20 cellular contexts compared by ENCODE assay signal in the genomic region with DNA sequence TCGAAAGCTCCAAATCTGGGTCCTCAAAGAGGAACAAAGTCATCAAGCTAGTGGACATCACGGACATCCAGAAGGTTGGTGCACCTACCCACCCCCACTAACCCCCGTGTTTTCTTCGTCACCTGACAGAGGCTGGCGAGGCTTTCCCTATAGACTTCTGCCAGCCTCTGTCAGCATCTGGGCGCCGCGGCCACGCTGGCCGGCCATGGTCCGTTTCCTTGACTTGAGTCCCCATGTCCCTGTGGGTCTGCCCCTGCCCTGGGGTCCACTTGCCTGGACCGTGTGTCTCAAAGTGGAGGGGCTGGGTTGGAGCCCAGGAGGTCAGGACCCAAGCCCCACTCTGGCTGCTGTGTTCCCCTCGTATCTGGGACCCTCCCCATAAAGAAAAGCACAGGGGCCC. TPM values are rescaled to one million over a fixed set of nuclear protein-coding genes. Genes with fewer than 3 reads are reported as not detected.
DNase-seq lines count a peak whose midpoint lies in the region; ATAC-seq, FAIRE-seq and TF ChIP-seq lines count a peak whose summit lies in the region.
"Had no signal": no experiment of that assay in that cellular context is flagged by ENCODE, and none has a peak within 500 bp of the region (broad histone marks: within the 10 kb centered on the region; RNA-seq: fewer than 3 reads in every experiment).

No MANE protein-coding gene starts in this region.

- H2AFZ ChIP-seq in K562 (ENCODE audit: low read depth, low read length), result no peak overlapping the region

- no peak for ATAC-seq in K562
- ATAC-seq in HG03045 (IDR thresholded peaks at IDR 0.05; ENCODE audit: unreplicated experiment), result no peak
- ATAC-seq: foreskin keratinocyte had no signal

- H3K9me3 ChIP-seq in BLaER1 (no peaks in the 10 kb centered on the region), KOPT-K1 (ENCODE audit: insufficient read depth, low read length, poor library complexity, severe bottlenecking) (no peaks in the 10 kb centered on the region), K562 (replicated peaks; ENCODE audit: control insufficient read depth, insufficient read depth, low read depth, low read length) (no peaks in the 10 kb centered on the region), esophagus squamous epithelium (no peaks in the 10 kb centered on the region)
- H3K9me3 ChIP-seq: adrenal gland, BE2C, Peyer's patch, thoracic aorta had no signal

- TF ChIP-seq CTCF in K562 (IDR thresholded peaks at IDR 0.05 in 2 of 3, conservative IDR thresholded peaks at IDR 0.05 in 1 of 3; ENCODE audit: insufficient read depth in 2 of 3, low read depth in 1 of 3, low read length in 3 of 3), result no peak
- TF ChIP-seq CTCF in esophagus squamous epithelium (IDR thresholded peaks at IDR 0.05), result no peak

- H3K9me3 Mint-ChIP-seq in activated CD4-positive, alpha-beta memory T cell treated with anti-CD3 and anti-CD28 coated beads for 36 hours, result no peaks in the 10 kb centered on the region
- H3K9me3 Mint-ChIP-seq in activated CD4-positive, alpha-beta memory T cell treated with anti-CD3 and anti-CD28 coated beads, Interleukin-2, amount 10 ng/mL, durations not matched to agents 7 days and 5 days, result no peaks in the 10 kb centered on the region
- H3K9me3 Mint-ChIP-seq: immature natural killer cell, natural killer cell had no signal

- H3K27me3 ChIP-seq in BLaER1 (no peaks in the 10 kb centered on the region), K562 (ENCODE audit: control insufficient read depth in 2 of 2, insufficient read depth in 2 of 2, low read length in 2 of 2) (no peaks in the 10 kb centered on the region), esophagus squamous epithelium (no peaks in the 10 kb centered on the region)
- H3K27me3 ChIP-seq: adrenal gland, BE2C, foreskin keratinocyte, Peyer's patch had no signal

- H3K79me2 ChIP-seq in K562 (ENCODE audit: control insufficient read depth, insufficient read depth, low read length), result no peaks in the 10 kb centered on the region

- H3K27ac Mint-ChIP-seq in activated CD4-positive, alpha-beta memory T cell treated with anti-CD3 and anti-CD28 coated beads for 36 hours, result peak overlapping the region; percentile 98
- H3K27ac Mint-ChIP-seq in activated CD4-positive, alpha-beta memory T cell treated with anti-CD3 and anti-CD28 coated beads, Interleukin-2, amount 10 ng/mL, durations not matched to agents 7 days and 5 days, result no peak overlapping the region

- H3K4me3 Mint-ChIP-seq in activated CD4-positive, alpha-beta memory T cell treated with anti-CD3 and anti-CD28 coated beads for 36 hours, result peak overlapping the region; percentile 87
- H3K4me3 Mint-ChIP-seq in activated CD4-positive, alpha-beta memory T cell treated with anti-CD3 and anti-CD28 coated beads, Interleukin-2, amount 10 ng/mL, durations not matched to agents 7 days and 5 days, result no peak overlapping the region
- H3K4me3 Mint-ChIP-seq: immature natural killer cell, natural killer cell had no signal

- TF ChIP-seq POLR2A in K562 (conservative IDR thresholded peaks at IDR 0.05) (no peak), esophagus squamous epithelium (IDR thresholded peaks at IDR 0.05) (no peak)

- FAIRE-seq in K562 (lab: Jason Lieb, UNC), result no peak
- FAIRE-seq: H54 had no signal

- H3K9ac ChIP-seq in BLaER1 (peak overlapping the region; percentile 79), K562 (ENCODE audit: insufficient read depth in 1 of 2, low read depth in 2 of 2, low read length in 2 of 2) (no peak overlapping the region; a peak in 1 of 4 replicates)

- TF ChIP-seq EP300 in K562 (IDR thresholded peaks at IDR 0.05; ENCODE audit: low read length), result no peak

- peak overlapping the region; percentile 66 for H3K4me3 ChIP-seq in BLaER1
- no peak overlapping the region for H3K4me3 ChIP-seq in K562
- H3K4me3 ChIP-seq in esophagus squamous epithelium, result no peak overlapping the region
- H3K4me3 ChIP-seq: adrenal gland, thoracic aorta had no signal

- no peaks in the 10 kb centered on the region for H3K27me3 Mint-ChIP-seq in activated CD4-positive, alpha-beta memory T cell treated with anti-CD3 and anti-CD28 coated beads for 36 hours
- no peaks in the 10 kb centered on the region for H3K27me3 Mint-ChIP-seq in activated CD4-positive, alpha-beta memory T cell treated with anti-CD3 and anti-CD28 coated beads, Interleukin-2, amount 10 ng/mL, durations not matched to agents 7 days and 5 days

- DNase-seq in activated CD4-positive, alpha-beta memory T cell treated with anti-CD3 and anti-CD28 coated beads for 36 hours, result no peak
- no peak for DNase-seq in activated CD4-positive, alpha-beta memory T cell treated with anti-CD3 and anti-CD28 coated beads, Interleukin-2, amount 10 ng/mL, durations not matched to agents 7 days and 5 days
- DNase-seq in K562 (ENCODE audit: extremely low read depth in 1 of 4, low spot score in 3 of 4) (no peak), esophagus squamous epithelium (lab: John Stamatoyannopoulos, UW) (no peak)
- DNase-seq in activated CD8-positive, alpha-beta memory T cell treated with anti-CD3 and anti-CD28 coated beads for 24 hours, result no peak
- DNase-seq: adrenal gland; BE2C; effector CD8-positive, alpha-beta T cell; foreskin keratinocyte; hippocampal formation; immature natural killer cell; natural killer cell; NCI-H1694; NCI-H524 treated with DMSO at 0.1 percent for 48 hours; Peyer's patch had no signal

- H3K4me1 Mint-ChIP-seq in activated CD4-positive, alpha-beta memory T cell treated with anti-CD3 and anti-CD28 coated beads for 36 hours (ENCODE audit: low read depth), result peaks cover 45% of the 10 kb centered on the region
- peaks cover 27% of the 10 kb centered on the region for H3K4me1 Mint-ChIP-seq in activated CD4-positive, alpha-beta memory T cell treated with anti-CD3 and anti-CD28 coated beads, Interleukin-2, amount 10 ng/mL, durations not matched to agents 7 days and 5 days

- H3K4me2 ChIP-seq in BLaER1 (peak overlapping the region; percentile 98), K562 (ENCODE audit: insufficient read depth, low read length) (no peak overlapping the region)

- WGBS in K562 (ENCODE audit: insufficient coverage, low coverage, missing lambda C conversion rate), result no CpG with 5 or more reads among the region's 13 CpGs
- 91% methylated on average over 11 of the region's 13 CpGs for WGBS in esophagus squamous epithelium, 2 donors

- H3K36me3 Mint-ChIP-seq in activated CD4-positive, alpha-beta memory T cell treated with anti-CD3 and anti-CD28 coated beads for 36 hours, result peaks cover 13% of the 10 kb centered on the region
- peaks cover 7% of the 10 kb centered on the region for H3K36me3 Mint-ChIP-seq in activated CD4-positive, alpha-beta memory T cell treated with anti-CD3 and anti-CD28 coated beads, Interleukin-2, amount 10 ng/mL, durations not matched to agents 7 days and 5 days (ENCODE audit: low read depth)
- H3K36me3 Mint-ChIP-seq: natural killer cell had no signal

- in situ Hi-C loops in K562 (cut with MboI), result loop anchor here (10.0 kb wide), 1 partner anchor 111 kb away; no protein-coding TSS in a partner anchor

- POLR2A ChIA-PET in activated CD4-positive, alpha-beta memory T cell treated with anti-CD3 and anti-CD28 coated beads for 36 hours (lab: Charles Lee), result interaction anchor here (1.0 kb wide), 1 partner anchor 61 kb away, joined by 3 read pairs; no protein-coding TSS in a partner anchor
- POLR2A ChIA-PET in activated CD4-positive, alpha-beta memory T cell treated with anti-CD3 and anti-CD28 coated beads, Interleukin-2, amount 10 ng/mL, durations not matched to agents 7 days and 5 days (lab: Charles Lee), result no interaction called here
- POLR2A ChIA-PET in K562 (lab: Yijun Ruan, JAX), result no interaction called here

- no peaks in the 10 kb centered on the region for H3K9me1 ChIP-seq in K562 (ENCODE audit: control insufficient read depth, insufficient read depth, low read length)

- H3K36me3 ChIP-seq in BLaER1 (peaks cover 48% of the 10 kb centered on the region), KOPT-K1 (ENCODE audit: insufficient read depth, low read length) (peaks cover 62% of the 10 kb centered on the region), K562 (ENCODE audit: control insufficient read depth, insufficient read depth, low read length) (peaks cover 30% of the 10 kb centered on the region; the same call in 1 of the 3 replicates), esophagus squamous epithelium (peaks cover 4 to 88% (median 16%) of the 10 kb centered on the region in 3 donors)

- intact Hi-C loops in activated CD4-positive, alpha-beta memory T cell treated with anti-CD3 and anti-CD28 coated beads for 36 hours (cut with micrococcal nuclease), result no loop called here
- intact Hi-C loops in K562 (cut with micrococcal nuclease) (no loop called here), esophagus squamous epithelium (cut with DNase I) (no loop called here)

- H3K27ac ChIP-seq in BLaER1 (peak overlapping the region; percentile 87), KOPT-K1 (ENCODE audit: low read depth, low read length, poor library complexity, severe bottlenecking) (peak overlapping the region; percentile 94), K562 (ENCODE audit: extremely low read depth, low read depth, low read length) (no peak overlapping the region), esophagus squamous epithelium (no peak overlapping the region)
- H3K27ac ChIP-seq: adrenal gland, foreskin keratinocyte, thoracic aorta had no signal

- H4K20me1 ChIP-seq in BLaER1 (peaks cover 83% of the 10 kb centered on the region), K562 (replicated peaks; ENCODE audit: control insufficient read depth, insufficient read depth, low read length) (no peaks in the 10 kb centered on the region; the same call in 1 of the 2 replicates)

- TF ChIP-seq RAD21 in K562 (CRISPR knock-in tag; conservative IDR thresholded peaks at IDR 0.05 in 1 of 2, IDR thresholded peaks at IDR 0.05 in 1 of 2), result no peak

- CTCF ChIA-PET in activated CD4-positive, alpha-beta memory T cell treated with anti-CD3 and anti-CD28 coated beads for 36 hours (lab: Charles Lee), result interaction anchor here (1.1 kb wide), 2 partner anchors 111 to 112 kb away, joined by 3 to 8 read pairs; no protein-coding TSS in a partner anchor
- CTCF ChIA-PET in activated CD4-positive, alpha-beta memory T cell treated with anti-CD3 and anti-CD28 coated beads, Interleukin-2, amount 10 ng/mL, durations not matched to agents 7 days and 5 days (lab: Charles Lee), result interaction anchor here (1.2 kb wide), 1 partner anchor 112 kb away, joined by 3 read pairs; no protein-coding TSS in a partner anchor
- CTCF ChIA-PET in K562 (lab: Yijun Ruan, JAX; ENCODE audit: low intra/inter-chr PET ratio), result no interaction called here

- no TSS peak for BruUV-seq in K562 (replicated peaks; lab: Mats Ljungman, UMichigan)

- H3K4me1 ChIP-seq in BLaER1 (peaks cover 99% of the 10 kb centered on the region), K562 (replicated peaks in 1 of 2; ENCODE audit: control insufficient read depth in 2 of 2, insufficient read depth in 2 of 2, low read length in 2 of 2) (peaks cover 0 to 18% of the 10 kb centered on the region in 2 experiments; a peak in 2 of 5 replicates), esophagus squamous epithelium (peaks cover 0 to 26% (median 10%) of the 10 kb centered on the region in 3 donors)
- H3K4me1 ChIP-seq: adrenal gland, foreskin keratinocyte had no signal

RNA-seq across cellular contexts. Expression of gene GRAMD4, which starts 55.3 kb away (rescaled TPM):
- total RNA-seq in activated CD4-positive, alpha-beta memory T cell treated with anti-CD3 and anti-CD28 coated beads for 36 hours, result 10 to 100 TPM; 50.4 to 52.0 TPM
- total RNA-seq in activated CD4-positive, alpha-beta memory T cell treated with anti-CD3 and anti-CD28 coated beads, Interleukin-2, amount 10 ng/mL, durations not matched to agents 7 days and 5 days, result 10 to 100 TPM; 52.9 to 54.8 TPM
- 92.4 and 123 TPM in 2 replicates for total RNA-seq in K562 (2011; cell fraction: chromatin; rRNA removed; ENCODE audit: low replicate concordance)
- 64.0 and 80.4 TPM in 2 replicates for total RNA-seq in K562 (2011; cell fraction: nucleolus; rRNA removed)
- 41.7 and 59.0 TPM in 2 replicates for total RNA-seq in K562 (2011; cell fraction: nucleoplasm; rRNA removed)
- total RNA-seq in K562 (2014; rRNA removed) (44.8 and 52.4 TPM in 2 replicates), K562 (2014; rRNA removed; fragmentation: Illumina TruSeq; extraction: Trizol) (13.6 and 14.1 TPM in 2 replicates), K562 (2015; rRNA removed; fragmentation: Illumina TruSeq; extraction: Trizol) (16.0 and 18.6 TPM in 2 replicates), K562 (2021) (44.0 and 45.4 TPM in 2 replicates), esophagus squamous epithelium (100 to 1,000 TPM in 1 of 4 donors, 10 to 100 TPM in 3; 27.0 to 122 (median 33.3) TPM)
- polyA plus RNA-seq in K562 (2011; rRNA removed) (31.9 and 35.5 TPM in 2 replicates), K562 (2014; fragmentation: Illumina TruSeq; extraction: Trizol) (13.7 and 15.3 TPM in 2 replicates), K562 (2014; fragmentation: Nextera tagmentation; extraction: Ambion mirVana) (under 1 TPM; 0.18 to 0.28 TPM), K562 (2014; rRNA removed) (31.5 and 37.3 TPM in 2 replicates)
- 14.5 and 32.1 TPM in 2 replicates for polyA plus RNA-seq in K562 (2011; cell fraction: cytosol; rRNA removed)
- polyA plus RNA-seq in K562 (2011; cell fraction: nucleus; rRNA removed), result 70.0 and 77.3 TPM in 2 replicates
- 17.3 and 43.4 TPM in 2 replicates for polyA plus RNA-seq in K562 (2012)
- 34.2 and 53.1 TPM in 2 replicates for polyA minus RNA-seq in K562 (2011; rRNA and poly(A)+ RNA removed)
- 20.3 and 27.3 TPM in 2 replicates for polyA minus RNA-seq in K562 (2011; cell fraction: cytosol; rRNA and poly(A)+ RNA removed)
- polyA minus RNA-seq in K562 (2011; cell fraction: nucleus; rRNA and poly(A)+ RNA removed), result 21.4 and 52.2 TPM in 2 replicates

Comparison
In these comparisons a context has a peak if more than half of its experiments do, and no peak if none do; other contexts are left out.
1. H3K27ac ChIP-seq: peak in BLaER1 (single experiment) and KOPT-K1 (single experiment); none in K562 (single experiment) and esophagus squamous epithelium (0 of 4).